Comparison of ENCODE assay signal across 8 cellular contexts in the genomic region with DNA sequence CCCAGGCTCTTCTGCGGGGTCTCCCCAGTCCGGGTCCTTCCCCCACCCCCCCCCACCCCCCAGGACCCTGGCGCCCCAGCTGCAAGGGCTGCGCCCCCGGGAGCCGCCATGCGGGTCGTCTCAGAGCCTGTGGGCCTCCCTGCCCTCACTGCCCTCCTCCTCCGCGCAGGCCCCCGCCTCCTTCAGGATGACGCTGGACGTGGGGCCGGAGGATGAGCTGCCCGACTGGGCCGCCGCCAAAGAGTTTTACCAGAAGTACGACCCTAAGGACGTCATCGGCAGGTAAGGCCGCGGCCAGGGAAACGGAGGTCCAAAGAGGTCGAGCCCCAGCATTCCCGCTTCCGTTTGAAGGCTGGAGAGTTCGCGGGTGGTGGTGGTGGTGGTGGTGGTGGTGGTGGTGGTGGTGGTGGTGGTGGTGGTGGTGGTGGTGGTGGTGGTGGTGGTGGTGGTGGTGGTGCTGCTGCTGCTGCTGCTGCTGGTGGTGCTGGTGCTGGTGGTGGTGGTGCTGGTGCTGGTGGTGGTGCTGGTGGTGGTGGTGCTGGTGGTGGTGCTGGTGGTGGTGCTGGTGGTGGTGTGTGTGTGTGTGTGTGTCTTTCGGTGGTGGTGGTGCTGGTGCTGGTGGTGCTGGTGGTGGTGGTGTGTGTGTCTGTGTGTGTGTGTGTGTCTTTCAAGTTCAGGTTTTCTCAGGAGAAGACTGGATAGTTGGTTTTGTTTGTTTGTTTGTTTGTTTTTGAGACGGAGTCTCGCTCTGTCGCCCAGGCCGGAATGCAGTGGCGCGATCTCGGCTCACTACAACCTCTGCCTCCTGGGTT. TPM values are rescaled to one million over a fixed set of nuclear protein-coding genes. Genes with fewer than 3 reads are reported as not detected.
DNase-seq lines count a peak whose midpoint lies in the region; ATAC-seq and TF ChIP-seq lines count a peak whose summit lies in the region.

No MANE protein-coding gene starts in this region.

- H3K9me3 ChIP-seq in heart left ventricle, result no peaks in the 10 kb centered on the region

- H3K36me3 ChIP-seq in KMS-11 (ENCODE audit: insufficient read depth) (no peaks in the 10 kb centered on the region), heart left ventricle (peaks cover 0 to 49% (median 45%) of the 10 kb centered on the region in 9 donors)

- no peak overlapping the region for H3K27ac ChIP-seq in KMS-11
- peak overlapping the region in 10 of 12 donors; percentile 56 to 84 (median 72) for H3K27ac ChIP-seq in heart left ventricle

- H3K27me3 ChIP-seq in KMS-11 (ENCODE audit: insufficient read depth, low read depth) (no peaks in the 10 kb centered on the region), heart left ventricle (no peaks in the 10 kb centered on the region)

- H3K9ac ChIP-seq in KMS-11, result no peak overlapping the region; the same call in 1 of the 2 replicates

- TF ChIP-seq POLR2A in heart left ventricle (IDR thresholded peaks at IDR 0.05), result no peak

- intact Hi-C loops in heart left ventricle (cut with DNase I), result loop anchor here in 2 of 10 donors (2.0 to 10.0 kb wide), 3 partner anchors 14 to 166 kb away; a partner anchor contains a TSS
- intact Hi-C loops in posterior vena cava (cut with DNase I), result loop anchor here in 1 of 2 donors (10.0 kb wide), 1 partner anchor 66 kb away; no protein-coding TSS in a partner anchor

- TF ChIP-seq CTCF in KMS-11 (conservative IDR thresholded peaks at IDR 0.05; ENCODE audit: low read depth, low read length) (no peak), heart left ventricle (IDR thresholded peaks at IDR 0.05) (no peak)

- H3K4me3 ChIP-seq in KMS-11 (IDR thresholded peaks at IDR 0.05; ENCODE audit: insufficient read depth, low read depth, low read length) (no peak overlapping the region), heart left ventricle (peak overlapping the region; percentile 64 to 97 (median 78))

- no peaks in the 10 kb centered on the region for H4K20me1 ChIP-seq in KMS-11 (ENCODE audit: insufficient read depth)

- H3K4me2 ChIP-seq in KMS-11, result peak overlapping the region; percentile 37; the same call in 1 of the 2 replicates

- DNase-seq in AG08396 (ENCODE audit: low spot score) (peak; percentile 73), activated gamma-delta T cell (lab: John Stamatoyannopoulos, UW) (peak; percentile 56), heart left ventricle (peak in 2 of 5 donors; percentile 50 to 58), posterior vena cava (ENCODE audit: low spot score) (peak; percentile 89), NCI-H128 (lab: John Stamatoyannopoulos, UW; ENCODE audit: unreplicated experiment) (no peak), cerebellar cortex (ENCODE audit: low spot score) (no peak)

- peaks cover 14% of the 10 kb centered on the region for H3K4me1 ChIP-seq in KMS-11 (ENCODE audit: low read depth, poor library complexity, severe bottlenecking)
- H3K4me1 ChIP-seq in heart left ventricle, result peaks cover 0 to 20% (median 5%) of the 10 kb centered on the region in 12 donors

- H3K79me2 ChIP-seq in KMS-11 (ENCODE audit: insufficient read depth, low read depth), result peaks cover 15% of the 10 kb centered on the region; the same call in 1 of the 2 replicates

- H2AFZ ChIP-seq in KMS-11 (ENCODE audit: low read depth), result no peak overlapping the region

- ATAC-seq in GM18867 (IDR thresholded peaks at IDR 0.05; ENCODE audit: unreplicated experiment) (peak; percentile 11), heart left ventricle (peak in 2 of 4 donors; percentile 41 to 42)

- 15 to 43% (median 19%) methylated on average over 14 to 36 of the region's 36 CpGs for WGBS in heart left ventricle, 4 donors

RNA-seq across cellular contexts. Expression of a gene that starts 0.6 kb away (rescaled TPM):
- total RNA-seq in heart left ventricle (10 to 100 TPM; 13.5 to 26.7 (median 17.9) TPM), posterior vena cava (10 to 100 TPM; 13.0 to 13.9 TPM)
- polyA plus RNA-seq in heart left ventricle, result 10 to 100 TPM; 19.5 to 37.7 TPM

RNA-seq across cellular contexts. Expression of a gene that starts 13.0 kb away (rescaled TPM):
- 1 to 10 TPM in 4 of 9 donors, under 1 TPM in 5; 0.48 to 1.8 (median 0.95) TPM for total RNA-seq in heart left ventricle
- 1 to 10 TPM; 1.4 to 2.1 TPM for polyA plus RNA-seq in heart left ventricle
- 1 to 10 TPM; 1.2 TPM for total RNA-seq in posterior vena cava

RNA-seq across cellular contexts. Expression of a gene that starts 13.3 kb away (rescaled TPM):
- total RNA-seq in heart left ventricle (10 to 100 TPM; 29.3 to 62.0 (median 50.3) TPM), posterior vena cava (10 to 100 TPM; 60.9 to 66.5 TPM)
- 10 to 100 TPM; 31.3 to 66.9 TPM for polyA plus RNA-seq in heart left ventricle

RNA-seq across cellular contexts. Expression of a gene that starts 38.2 kb away (rescaled TPM):
- total RNA-seq in heart left ventricle (10 to 100 TPM; 14.3 to 30.9 (median 22.7) TPM), posterior vena cava (10 to 100 TPM; 10.1 to 11.2 TPM)
- polyA plus RNA-seq in heart left ventricle, result 10 to 100 TPM; 11.2 to 14.9 TPM

RNA-seq across cellular contexts. Expression of a gene that starts 49.9 kb away (rescaled TPM):
- total RNA-seq in heart left ventricle (10 to 100 TPM; 30.2 to 51.2 (median 44.7) TPM), posterior vena cava (10 to 100 TPM; 41.4 to 44.9 TPM)
- 10 to 100 TPM; 22.9 to 23.8 TPM for polyA plus RNA-seq in heart left ventricle

Comparison
In these comparisons a context has a peak if more than half of its experiments do, and no peak if none do; other contexts are left out.
1. DNase-seq: peak in AG08396 (single experiment), activated gamma-delta T cell (single experiment) and posterior vena cava (single experiment); none in NCI-H128 (single experiment) and cerebellar cortex (single experiment).